Comparison of ENCODE assay signal across 9 cellular contexts in the genomic region with DNA sequence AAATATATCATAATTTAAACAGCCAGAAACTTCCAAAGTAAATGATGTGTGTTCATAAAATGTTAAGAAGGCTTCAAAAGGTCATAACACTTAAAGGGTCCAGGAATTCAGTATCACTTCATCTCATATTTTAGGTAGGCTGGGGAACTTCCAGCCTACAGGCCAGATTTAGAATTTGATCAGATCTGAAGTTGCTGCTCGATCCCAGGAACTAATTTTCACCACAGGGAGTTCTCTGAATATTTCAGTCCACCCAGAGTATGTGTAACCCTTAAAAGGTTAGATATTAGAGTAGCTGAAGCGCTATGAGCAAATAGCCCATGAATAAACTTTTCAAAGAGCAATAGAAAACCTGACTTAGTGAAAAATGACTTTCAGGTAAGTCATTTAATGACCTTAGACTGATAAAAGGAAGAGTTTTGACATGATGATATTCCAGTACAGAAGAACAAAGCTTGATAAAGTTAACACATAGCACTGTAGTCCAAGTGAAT. TPM values are rescaled to one million over a fixed set of nuclear protein-coding genes. Genes with fewer than 3 reads are reported as not detected.
DNase-seq lines count a peak whose midpoint lies in the region; ATAC-seq and TF ChIP-seq lines count a peak whose summit lies in the region.
"Had no signal": no experiment of that assay in that cellular context is flagged by ENCODE, and none has a peak within 500 bp of the region (broad histone marks: within the 10 kb centered on the region; RNA-seq: fewer than 3 reads in every experiment).

No MANE protein-coding gene starts in this region.

- TF ChIP-seq CTCF in GM06990 (IDR thresholded peaks at IDR 0.05; ENCODE audit: insufficient read depth, low read length, poor library complexity, severe bottlenecking) (no peak), NB4 (IDR thresholded peaks at IDR 0.05; ENCODE audit: low read depth, low read length) (no peak), sigmoid colon (IDR thresholded peaks at IDR 0.05) (no peak)

- peak overlapping the region; percentile 63 to 77 (median 68) for H3K27ac ChIP-seq in sigmoid colon

- H3K4me3 ChIP-seq in GM06990 (replicated peaks; ENCODE audit: low read depth, low read length) (peak overlapping the region; percentile 82), NB4 (ENCODE audit: low read depth, low read length) (peak overlapping the region; percentile 74), sigmoid colon (peak overlapping the region in 2 of 4 donors; percentile 0 to 24)

- no peaks in the 10 kb centered on the region for H3K27me3 Mint-ChIP-seq in central memory CD8-positive, alpha-beta T cell

- no peak for DNase-seq in GM06990 (ENCODE audit: extremely low read depth, insufficient read length)
- DNase-seq in NB4 (ENCODE audit: low read depth) = peak; percentile 45
- no peak for DNase-seq in central memory CD8-positive, alpha-beta T cell (ENCODE audit: low spot score in 2 of 2)
- no peak for DNase-seq in sigmoid colon
- DNase-seq in posterior vena cava (ENCODE audit: low spot score) = no peak
- DNase-seq in kidney tubule cell (ENCODE audit: low spot score) = no peak
- no peak for DNase-seq in MV-4-11 (lab: John Stamatoyannopoulos, UW)
- no peak for DNase-seq in globus pallidus (ENCODE audit: low spot score)
- DNase-seq: stimulated activated CD4-positive, alpha-beta T cell treated with anti-CD3 and anti-CD28 coated beads, Interleukin-1b, Interleukin-23, amount 100 ng/mL, for 48 hours had no signal

- TF ChIP-seq POLR2A in NB4 (IDR thresholded peaks at IDR 0.05; ENCODE audit: extremely low read depth, insufficient read length) (no peak), sigmoid colon (IDR thresholded peaks at IDR 0.05) (no peak)

- no peak for ATAC-seq in central memory CD8-positive, alpha-beta T cell (replicated peaks; ENCODE audit: extremely low read depth, poor library complexity, severe bottlenecking)

- TF ChIP-seq EP300 in sigmoid colon (IDR thresholded peaks at IDR 0.05) = no peak

- H3K36me3 ChIP-seq in GM06990 (ENCODE audit: control insufficient read depth, insufficient read depth, low read length) (0 out of 2 replicates have a peak, but pooled peaks cover 2% of the 10 kb centered on the region), sigmoid colon (no peaks in the 10 kb centered on the region)

- no peaks in the 10 kb centered on the region for H3K9me3 ChIP-seq in sigmoid colon

- peaks cover 49% of the 10 kb centered on the region for H3K36me3 Mint-ChIP-seq in central memory CD8-positive, alpha-beta T cell (ENCODE audit: insufficient read depth)

- H3K27ac Mint-ChIP-seq in central memory CD8-positive, alpha-beta T cell (ENCODE audit: low read depth) = peak overlapping the region; percentile 98

- H3K4me1 ChIP-seq in sigmoid colon = peaks cover 0 to 75% (median 50%) of the 10 kb centered on the region in 4 donors

- H3K4me1 Mint-ChIP-seq in central memory CD8-positive, alpha-beta T cell = peaks cover 62% of the 10 kb centered on the region

- intact Hi-C loops in sigmoid colon (cut with DNase I) = no loop called here
- intact Hi-C loops in posterior vena cava (cut with DNase I) = no loop called here

- H3K27me3 ChIP-seq in GM06990 (replicated peaks; ENCODE audit: control insufficient read depth, insufficient read depth, low read length) = no peaks in the 10 kb centered on the region
- H3K27me3 ChIP-seq in sigmoid colon = no peaks in the 10 kb centered on the region

- 48 to 82% methylated on average over 2 of the region's 2 CpGs for WGBS in sigmoid colon, 2 donors

- H3K4me3 Mint-ChIP-seq in central memory CD8-positive, alpha-beta T cell = peak overlapping the region; percentile 78

- no peaks in the 10 kb centered on the region for H3K9me3 Mint-ChIP-seq in central memory CD8-positive, alpha-beta T cell

RNA-seq across cellular contexts. Expression of a gene that starts 1.7 kb away (rescaled TPM):
- total RNA-seq in sigmoid colon = 10 to 100 TPM; 26.3 to 51.0 (median 40.6) TPM
- polyA plus RNA-seq in sigmoid colon = 10 to 100 TPM in 2 of 3 donors, 1 to 10 TPM in 1; 9.0 to 46.8 (median 11.8) TPM
- total RNA-seq in posterior vena cava = 10 to 100 TPM; 59.9 to 65.1 TPM
